1 cellular context compared by ENCODE assay signal in the genomic region with DNA sequence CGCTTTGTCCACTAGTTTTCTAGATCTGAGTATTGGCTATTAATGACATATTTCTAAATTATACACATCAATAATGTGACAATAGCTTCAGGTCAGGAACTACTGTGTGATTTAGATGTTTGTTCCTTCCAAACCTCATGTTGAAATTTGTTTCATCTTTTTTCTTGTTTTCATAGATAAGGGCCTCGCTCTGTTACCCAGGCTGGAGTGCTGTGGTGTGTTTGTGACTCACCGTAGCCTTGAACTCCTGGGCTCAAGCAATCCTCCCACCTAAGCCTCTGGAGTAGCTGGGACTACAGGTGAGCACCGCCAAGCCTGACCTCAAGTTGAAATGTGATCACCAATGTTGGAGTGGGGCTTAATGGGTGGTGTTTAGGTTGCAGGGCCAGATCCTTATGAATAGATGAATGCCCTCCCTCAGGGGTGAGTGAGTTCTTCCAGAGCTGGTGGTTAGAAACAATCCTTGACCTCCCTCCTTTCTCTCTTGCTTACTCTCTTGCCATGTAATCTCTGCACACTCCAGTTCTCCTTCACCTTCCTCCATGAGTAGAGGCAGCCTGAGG.
TF ChIP-seq lines count a peak whose summit lies in the region.

No MANE protein-coding gene starts in this region.

TF ChIP-seq in HepG2, 621 proteins besides CTCF, POLR2A, EP300 and RAD21 (continued from another document and continues in another):
- TF ChIP-seq, protein P1, sequence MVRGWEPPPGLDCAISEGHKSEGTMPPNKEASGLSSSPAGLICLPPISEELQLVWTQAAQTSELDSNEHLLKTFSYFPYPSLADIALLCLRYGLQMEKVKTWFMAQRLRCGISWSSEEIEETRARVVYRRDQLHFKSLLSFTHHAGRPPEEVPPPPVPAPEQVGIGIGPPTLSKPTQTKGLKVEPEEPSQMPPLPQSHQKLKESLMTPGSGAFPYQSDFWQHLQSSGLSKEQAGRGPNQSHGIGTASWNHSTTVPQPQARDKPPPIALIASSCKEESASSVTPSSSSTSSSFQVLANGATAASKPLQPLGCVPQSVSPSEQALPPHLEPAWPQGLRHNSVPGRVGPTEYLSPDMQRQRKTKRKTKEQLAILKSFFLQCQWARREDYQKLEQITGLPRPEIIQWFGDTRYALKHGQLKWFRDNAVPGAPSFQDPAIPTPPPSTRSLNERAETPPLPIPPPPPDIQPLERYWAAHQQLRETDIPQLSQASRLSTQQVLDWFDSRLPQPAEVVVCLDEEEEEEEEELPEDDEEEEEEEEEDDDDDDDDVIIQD (CRISPR knock-in tag; IDR thresholded peaks at IDR 0.05; ENCODE audit: low read depth) = peak; percentile 82
- no peak for TF ChIP-seq ZNF570 (CRISPR knock-in tag; IDR thresholded peaks at IDR 0.05; ENCODE audit: borderline replicate concordance)
- TF ChIP-seq, protein P2, sequence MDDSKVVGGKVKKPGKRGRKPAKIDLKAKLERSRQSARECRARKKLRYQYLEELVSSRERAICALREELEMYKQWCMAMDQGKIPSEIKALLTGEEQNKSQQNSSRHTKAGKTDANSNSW (CRISPR knock-in tag; IDR thresholded peaks at IDR 0.05; ENCODE audit: borderline replicate concordance) = no peak
- TF ChIP-seq LRRFIP1 (CRISPR knock-in tag; conservative IDR thresholded peaks at IDR 0.05) = no peak
- no peak for TF ChIP-seq GABPA (IDR thresholded peaks at IDR 0.05; ENCODE audit: low read depth, low read length)
- peak; percentile 33; the same call in 1 of the 2 replicates for TF ChIP-seq GABPA (CRISPR knock-in tag; IDR thresholded peaks at IDR 0.05; ENCODE audit: low read depth)
- TF ChIP-seq, protein P3, sequence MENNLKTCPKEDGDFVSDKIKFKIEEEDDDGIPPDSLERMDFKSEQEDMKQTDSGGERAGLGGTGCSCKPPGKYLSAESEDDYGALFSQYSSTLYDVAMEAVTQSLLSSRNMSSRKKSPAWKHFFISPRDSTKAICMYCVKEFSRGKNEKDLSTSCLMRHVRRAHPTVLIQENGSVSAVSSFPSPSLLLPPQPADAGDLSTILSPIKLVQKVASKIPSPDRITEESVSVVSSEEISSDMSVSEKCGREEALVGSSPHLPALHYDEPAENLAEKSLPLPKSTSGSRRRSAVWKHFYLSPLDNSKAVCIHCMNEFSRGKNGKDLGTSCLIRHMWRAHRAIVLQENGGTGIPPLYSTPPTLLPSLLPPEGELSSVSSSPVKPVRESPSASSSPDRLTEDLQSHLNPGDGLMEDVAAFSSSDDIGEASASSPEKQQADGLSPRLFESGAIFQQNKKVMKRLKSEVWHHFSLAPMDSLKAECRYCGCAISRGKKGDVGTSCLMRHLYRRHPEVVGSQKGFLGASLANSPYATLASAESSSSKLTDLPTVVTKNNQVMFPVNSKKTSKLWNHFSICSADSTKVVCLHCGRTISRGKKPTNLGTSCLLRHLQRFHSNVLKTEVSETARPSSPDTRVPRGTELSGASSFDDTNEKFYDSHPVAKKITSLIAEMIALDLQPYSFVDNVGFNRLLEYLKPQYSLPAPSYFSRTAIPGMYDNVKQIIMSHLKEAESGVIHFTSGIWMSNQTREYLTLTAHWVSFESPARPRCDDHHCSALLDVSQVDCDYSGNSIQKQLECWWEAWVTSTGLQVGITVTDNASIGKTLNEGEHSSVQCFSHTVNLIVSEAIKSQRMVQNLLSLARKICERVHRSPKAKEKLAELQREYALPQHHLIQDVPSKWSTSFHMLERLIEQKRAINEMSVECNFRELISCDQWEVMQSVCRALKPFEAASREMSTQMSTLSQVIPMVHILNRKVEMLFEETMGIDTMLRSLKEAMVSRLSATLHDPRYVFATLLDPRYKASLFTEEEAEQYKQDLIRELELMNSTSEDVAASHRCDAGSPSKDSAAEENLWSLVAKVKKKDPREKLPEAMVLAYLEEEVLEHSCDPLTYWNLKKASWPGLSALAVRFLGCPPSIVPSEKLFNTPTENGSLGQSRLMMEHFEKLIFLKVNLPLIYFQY (CRISPR knock-in tag; IDR thresholded peaks at IDR 0.05; ENCODE audit: borderline replicate concordance) = no peak
- TF ChIP-seq ZC3H13 (CRISPR knock-in tag; IDR thresholded peaks at IDR 0.05) = no peak
- TF ChIP-seq, protein P4, sequence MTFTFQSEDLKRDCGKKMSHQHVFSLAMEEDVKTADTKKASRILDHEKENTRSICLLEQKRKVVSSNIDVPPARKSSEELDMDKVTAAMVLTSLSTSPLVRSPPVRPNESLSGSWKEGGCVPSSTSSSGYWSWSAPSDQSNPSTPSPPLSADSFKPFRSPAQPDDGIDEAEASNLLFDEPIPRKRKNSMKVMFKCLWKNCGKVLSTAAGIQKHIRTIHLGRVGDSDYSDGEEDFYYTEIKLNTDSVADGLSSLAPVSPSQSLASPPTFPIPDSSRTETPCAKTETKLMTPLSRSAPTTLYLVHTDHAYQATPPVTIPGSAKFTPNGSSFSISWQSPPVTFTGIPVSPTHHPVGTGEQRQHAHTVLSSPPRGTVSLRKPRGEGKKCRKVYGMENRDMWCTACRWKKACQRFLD (CRISPR knock-in tag; IDR thresholded peaks at IDR 0.05; ENCODE audit: borderline replicate concordance) = no peak
- no peak for TF ChIP-seq DZIP1 (CRISPR knock-in tag; IDR thresholded peaks at IDR 0.05)
- no peak for TF ChIP-seq KIAA2018 (CRISPR knock-in tag; IDR thresholded peaks at IDR 0.05; ENCODE audit: borderline replicate concordance)
- no peak for TF ChIP-seq AGO2 (optimal IDR thresholded peaks at IDR 0.05; ENCODE audit: low read depth, low read length)
- TF ChIP-seq, protein P5, sequence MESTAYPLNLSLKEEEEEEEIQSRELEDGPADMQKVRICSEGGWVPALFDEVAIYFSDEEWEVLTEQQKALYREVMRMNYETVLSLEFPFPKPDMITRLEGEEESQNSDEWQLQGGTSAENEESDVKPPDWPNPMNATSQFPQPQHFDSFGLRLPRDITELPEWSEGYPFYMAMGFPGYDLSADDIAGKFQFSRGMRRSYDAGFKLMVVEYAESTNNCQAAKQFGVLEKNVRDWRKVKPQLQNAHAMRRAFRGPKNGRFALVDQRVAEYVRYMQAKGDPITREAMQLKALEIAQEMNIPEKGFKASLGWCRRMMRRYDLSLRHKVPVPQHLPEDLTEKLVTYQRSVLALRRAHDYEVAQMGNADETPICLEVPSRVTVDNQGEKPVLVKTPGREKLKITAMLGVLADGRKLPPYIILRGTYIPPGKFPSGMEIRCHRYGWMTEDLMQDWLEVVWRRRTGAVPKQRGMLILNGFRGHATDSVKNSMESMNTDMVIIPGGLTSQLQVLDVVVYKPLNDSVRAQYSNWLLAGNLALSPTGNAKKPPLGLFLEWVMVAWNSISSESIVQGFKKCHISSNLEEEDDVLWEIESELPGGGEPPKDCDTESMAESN (CRISPR knock-in tag; conservative IDR thresholded peaks at IDR 0.05) = no peak
- peak; percentile 49; the same call in 1 of the 2 replicates for TF ChIP-seq DNMT3B (CRISPR knock-in tag; conservative IDR thresholded peaks at IDR 0.05)
- TF ChIP-seq, protein P6, sequence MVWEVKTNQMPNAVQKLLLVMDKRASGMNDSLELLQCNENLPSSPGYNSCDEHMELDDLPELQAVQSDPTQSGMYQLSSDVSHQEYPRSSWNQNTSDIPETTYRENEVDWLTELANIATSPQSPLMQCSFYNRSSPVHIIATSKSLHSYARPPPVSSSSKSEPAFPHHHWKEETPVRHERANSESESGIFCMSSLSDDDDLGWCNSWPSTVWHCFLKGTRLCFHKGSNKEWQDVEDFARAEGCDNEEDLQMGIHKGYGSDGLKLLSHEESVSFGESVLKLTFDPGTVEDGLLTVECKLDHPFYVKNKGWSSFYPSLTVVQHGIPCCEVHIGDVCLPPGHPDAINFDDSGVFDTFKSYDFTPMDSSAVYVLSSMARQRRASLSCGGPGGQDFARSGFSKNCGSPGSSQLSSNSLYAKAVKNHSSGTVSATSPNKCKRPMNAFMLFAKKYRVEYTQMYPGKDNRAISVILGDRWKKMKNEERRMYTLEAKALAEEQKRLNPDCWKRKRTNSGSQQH (CRISPR knock-in tag; IDR thresholded peaks at IDR 0.05; ENCODE audit: low read depth) = no peak
- TF ChIP-seq ZNF546 (CRISPR knock-in tag; conservative IDR thresholded peaks at IDR 0.05) = no peak
- TF ChIP-seq MTA1 (CRISPR knock-in tag; IDR thresholded peaks at IDR 0.05; ENCODE audit: borderline replicate concordance) = peak; percentile 88
- no peak for TF ChIP-seq ZSCAN31 (CRISPR knock-in tag; IDR thresholded peaks at IDR 0.05; ENCODE audit: low read depth)
- no peak for TF ChIP-seq NFE2L2 (IDR thresholded peaks at IDR 0.05; ENCODE audit: low read length)
- TF ChIP-seq RBAK (CRISPR knock-in tag; IDR thresholded peaks at IDR 0.05) = no peak
- TF ChIP-seq, protein P7, sequence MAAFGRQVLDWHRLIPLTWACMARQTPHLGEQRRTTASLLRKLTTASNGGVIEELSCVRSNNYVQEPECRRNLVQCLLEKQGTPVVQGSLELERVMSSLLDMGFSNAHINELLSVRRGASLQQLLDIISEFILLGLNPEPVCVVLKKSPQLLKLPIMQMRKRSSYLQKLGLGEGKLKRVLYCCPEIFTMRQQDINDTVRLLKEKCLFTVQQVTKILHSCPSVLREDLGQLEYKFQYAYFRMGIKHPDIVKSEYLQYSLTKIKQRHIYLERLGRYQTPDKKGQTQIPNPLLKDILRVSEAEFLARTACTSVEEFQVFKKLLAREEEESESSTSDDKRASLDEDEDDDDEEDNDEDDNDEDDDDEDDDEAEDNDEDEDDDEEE (CRISPR knock-in tag; IDR thresholded peaks at IDR 0.05) = no peak
